In genomic region chr11:41612415-41612814, GRCh38 we compare ENCODE assay signal across 13 cellular contexts.
DNase-seq lines count a peak whose midpoint lies in the region; ATAC-seq and TF ChIP-seq lines count a peak whose summit lies in the region.
"Had no signal": no experiment of that assay in that cellular context is flagged by ENCODE, and none has a peak within 500 bp of the region (broad histone marks: within the 10 kb centered on the region; RNA-seq: fewer than 3 reads in every experiment).

No MANE protein-coding gene starts in this region.

- no peaks in the 10 kb centered on the region for H3K9me2 ChIP-seq in PC-3 (replicated peaks; ENCODE audit: low read length)

- H3K36me3 ChIP-seq in PC-3 (ENCODE audit: low read depth, low read length) = no peaks in the 10 kb centered on the region
- H3K36me3 ChIP-seq: ovary had no signal

- H3K4me3 Mint-ChIP-seq in activated CD4-positive, alpha-beta memory T cell treated with anti-CD3 and anti-CD28 coated beads for 36 hours = no peak overlapping the region
- H3K4me3 Mint-ChIP-seq: HFFc6 had no signal

- no peaks in the 10 kb centered on the region for H4K20me1 ChIP-seq in PC-3 (ENCODE audit: low read length)

- H3K4me3 ChIP-seq in PC-3 (ENCODE audit: low read length) = no peak overlapping the region
- no peak overlapping the region for H3K4me3 ChIP-seq in fibroblast of the aortic adventitia (ENCODE audit: low read depth, low read length)
- H3K4me3 ChIP-seq: ovary had no signal

- BruUV-seq in PC-3 (replicated peaks; lab: Mats Ljungman, UMichigan) = no TSS peak

- POLR2A ChIA-PET in PC-3 (lab: Charles Lee; ENCODE audit: unreplicated experiment) = no interaction called here
- POLR2A ChIA-PET in activated CD4-positive, alpha-beta memory T cell treated with anti-CD3 and anti-CD28 coated beads for 36 hours (lab: Charles Lee) = no interaction called here

- H3K9me3 Mint-ChIP-seq in activated CD4-positive, alpha-beta memory T cell treated with anti-CD3 and anti-CD28 coated beads for 36 hours = peaks cover 13% of the 10 kb centered on the region

- no peaks in the 10 kb centered on the region for H3K27me3 ChIP-seq in PC-3 (ENCODE audit: low read length)
- H3K27me3 ChIP-seq: ovary had no signal

- no peaks in the 10 kb centered on the region for H3K4me1 Mint-ChIP-seq in activated CD4-positive, alpha-beta memory T cell treated with anti-CD3 and anti-CD28 coated beads for 36 hours (ENCODE audit: low read depth)

- no peaks in the 10 kb centered on the region for H3K27me3 Mint-ChIP-seq in activated CD4-positive, alpha-beta memory T cell treated with anti-CD3 and anti-CD28 coated beads for 36 hours

- no peak for ATAC-seq in PC-3

- H2AFZ ChIP-seq in PC-3 (ENCODE audit: low read length) = no peak overlapping the region

- no peak overlapping the region for H3K4me2 ChIP-seq in PC-3 (ENCODE audit: low read length)

- no peaks in the 10 kb centered on the region for H3K9me3 ChIP-seq in PC-3 (ENCODE audit: low read length)
- H3K9me3 ChIP-seq: ovary had no signal

- H3F3A ChIP-seq in PC-3 (ENCODE audit: low read length, unreplicated experiment) = no peaks in the 10 kb centered on the region

- H3K4me1 ChIP-seq in PC-3 (ENCODE audit: insufficient read depth, low read length) = peaks cover 5% of the 10 kb centered on the region; the same call in 1 of the 2 replicates

- H3K79me2 ChIP-seq in PC-3 (ENCODE audit: low read length) = no peaks in the 10 kb centered on the region

- no peak overlapping the region for H3K27ac Mint-ChIP-seq in activated CD4-positive, alpha-beta memory T cell treated with anti-CD3 and anti-CD28 coated beads for 36 hours
- H3K27ac Mint-ChIP-seq: HFFc6 had no signal

- peak; percentile 61 for TF ChIP-seq CTCF in PC-3 (conservative IDR thresholded peaks at IDR 0.05; ENCODE audit: low read depth, low read length)
- TF ChIP-seq CTCF in fibroblast of the aortic adventitia (IDR thresholded peaks at IDR 0.05; ENCODE audit: insufficient read depth, low read length) = peak; percentile 21

- CTCF ChIA-PET in PC-3 (lab: Charles Lee) = no interaction called here
- CTCF ChIA-PET in activated CD4-positive, alpha-beta memory T cell treated with anti-CD3 and anti-CD28 coated beads for 36 hours (lab: Charles Lee) = no interaction called here

- peak; percentile 0 for DNase-seq in DMS 273 (lab: John Stamatoyannopoulos, UW; ENCODE audit: unreplicated experiment)
- DNase-seq in DMS 273 treated with DMSO at 0.1 percent for 48 hours (lab: John Stamatoyannopoulos, UW) = no peak
- peak; percentile 54 for DNase-seq in PC-3
- DNase-seq in fibroblast of the aortic adventitia (ENCODE audit: low read depth) = peak; percentile 11
- DNase-seq in pons (ENCODE audit: low spot score) = peak; percentile 14
- no peak for DNase-seq in ureter (ENCODE audit: low spot score)
- DNase-seq in activated CD4-positive, alpha-beta memory T cell treated with anti-CD3 and anti-CD28 coated beads for 36 hours = no peak
- no peak for DNase-seq in AG08395 (ENCODE audit: low spot score)
- DNase-seq: activated CD4-positive, CD25-positive, alpha-beta regulatory T cell; dermis blood vessel endothelial cell; HFFc6; ovary had no signal

- no peaks in the 10 kb centered on the region for H3K36me3 Mint-ChIP-seq in activated CD4-positive, alpha-beta memory T cell treated with anti-CD3 and anti-CD28 coated beads for 36 hours

- H3K9ac ChIP-seq in PC-3 (ENCODE audit: low read length) = no peak overlapping the region

- intact Hi-C loops in PC-3 (cut with micrococcal nuclease) = no loop called here
- intact Hi-C loops in activated CD4-positive, alpha-beta memory T cell treated with anti-CD3 and anti-CD28 coated beads for 36 hours (cut with micrococcal nuclease) = no loop called here

- peak overlapping the region; percentile 20; the same call in 1 of the 2 replicates for H3K27ac ChIP-seq in PC-3 (ENCODE audit: low read length)
- H3K27ac ChIP-seq: HL-60, ovary had no signal

Comparison
In these comparisons a context has a peak if more than half of its experiments do, and no peak if none do; other contexts are left out.
1. DNase-seq: peak in DMS 273 (single experiment), PC-3 (single experiment), fibroblast of the aortic adventitia (single experiment) and pons (single experiment); none in DMS 273 treated with DMSO at 0.1 percent for 48 hours (single experiment), ureter (single experiment), activated CD4-positive, alpha-beta memory T cell treated with anti-CD3 and anti-CD28 coated beads for 36 hours (single experiment) and AG08395 (single experiment).